In the genomic region with DNA sequence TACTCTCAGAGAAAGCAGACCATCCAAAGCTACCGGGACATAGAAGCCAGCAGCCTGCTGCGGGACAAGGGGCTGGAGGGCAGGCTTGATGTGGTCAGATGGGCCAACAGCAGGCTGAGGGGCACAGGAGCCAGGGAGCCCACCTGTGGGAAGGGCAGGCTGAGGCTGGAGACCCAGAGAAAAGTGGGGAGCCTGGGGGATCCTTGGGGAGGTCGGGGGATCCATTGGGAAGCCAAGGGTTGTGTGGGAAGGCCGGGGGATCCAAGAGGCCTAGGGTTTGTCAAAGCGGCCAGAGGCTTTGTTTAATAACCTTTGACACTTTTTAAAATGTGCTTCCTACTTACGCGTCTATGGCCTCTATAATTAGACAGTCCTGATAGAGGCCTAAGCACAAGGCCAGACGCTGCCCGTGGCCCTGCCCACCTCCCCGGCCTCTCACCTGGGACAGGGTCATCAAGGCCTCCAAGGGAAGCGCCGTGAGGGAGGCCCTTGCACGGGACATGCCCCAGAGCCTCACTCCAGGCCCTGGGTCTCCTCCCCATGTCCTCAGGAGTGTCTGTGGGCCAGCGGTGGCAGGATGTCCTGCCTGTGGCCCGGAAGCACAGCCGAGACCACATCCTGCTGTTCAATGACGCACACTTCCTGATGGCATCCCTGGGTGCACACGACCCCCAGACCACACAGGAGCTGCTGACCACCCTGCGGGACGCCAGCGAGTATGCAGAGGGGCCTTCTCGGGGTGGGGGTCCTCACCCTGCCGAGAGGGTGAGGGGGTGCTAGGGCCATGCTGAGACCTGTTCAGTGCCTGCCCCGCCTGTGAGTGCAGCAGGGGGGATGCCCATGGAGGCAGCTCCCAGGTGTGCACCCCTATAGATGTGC, we compare ENCODE assay signal across 1 cellular context.
TF ChIP-seq lines count a peak whose summit lies in the region.

No MANE protein-coding gene starts in this region.

TF ChIP-seq in GM12878, 131 proteins besides CTCF, POLR2A, EP300 and RAD21 (continues in another document):
- peak; percentile 90 for TF ChIP-seq ATF7 (IDR thresholded peaks at IDR 0.05; ENCODE audit: low read depth)
- peak; percentile 65 for TF ChIP-seq SP1 (IDR thresholded peaks at IDR 0.05; ENCODE audit: low read depth, low read length)
- peak; percentile 77 for TF ChIP-seq IKZF1 (conservative IDR thresholded peaks at IDR 0.05)
- peak; percentile 89; the same call in 1 of the 2 replicates for TF ChIP-seq PAX5 (IDR thresholded peaks at IDR 0.05; ENCODE audit: borderline replicate concordance, low read depth, low read length)
- TF ChIP-seq, protein P1, sequence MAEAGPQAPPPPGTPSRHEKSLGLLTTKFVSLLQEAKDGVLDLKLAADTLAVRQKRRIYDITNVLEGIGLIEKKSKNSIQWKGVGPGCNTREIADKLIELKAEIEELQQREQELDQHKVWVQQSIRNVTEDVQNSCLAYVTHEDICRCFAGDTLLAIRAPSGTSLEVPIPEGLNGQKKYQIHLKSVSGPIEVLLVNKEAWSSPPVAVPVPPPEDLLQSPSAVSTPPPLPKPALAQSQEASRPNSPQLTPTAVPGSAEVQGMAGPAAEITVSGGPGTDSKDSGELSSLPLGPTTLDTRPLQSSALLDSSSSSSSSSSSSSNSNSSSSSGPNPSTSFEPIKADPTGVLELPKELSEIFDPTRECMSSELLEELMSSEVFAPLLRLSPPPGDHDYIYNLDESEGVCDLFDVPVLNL (IDR thresholded peaks at IDR 0.05; ENCODE audit: low read depth, low read length): no peak
- peak; percentile 82; the same call in 1 of the 2 replicates for TF ChIP-seq GATAD2B (conservative IDR thresholded peaks at IDR 0.05; ENCODE audit: low read depth)
- TF ChIP-seq, protein P2, sequence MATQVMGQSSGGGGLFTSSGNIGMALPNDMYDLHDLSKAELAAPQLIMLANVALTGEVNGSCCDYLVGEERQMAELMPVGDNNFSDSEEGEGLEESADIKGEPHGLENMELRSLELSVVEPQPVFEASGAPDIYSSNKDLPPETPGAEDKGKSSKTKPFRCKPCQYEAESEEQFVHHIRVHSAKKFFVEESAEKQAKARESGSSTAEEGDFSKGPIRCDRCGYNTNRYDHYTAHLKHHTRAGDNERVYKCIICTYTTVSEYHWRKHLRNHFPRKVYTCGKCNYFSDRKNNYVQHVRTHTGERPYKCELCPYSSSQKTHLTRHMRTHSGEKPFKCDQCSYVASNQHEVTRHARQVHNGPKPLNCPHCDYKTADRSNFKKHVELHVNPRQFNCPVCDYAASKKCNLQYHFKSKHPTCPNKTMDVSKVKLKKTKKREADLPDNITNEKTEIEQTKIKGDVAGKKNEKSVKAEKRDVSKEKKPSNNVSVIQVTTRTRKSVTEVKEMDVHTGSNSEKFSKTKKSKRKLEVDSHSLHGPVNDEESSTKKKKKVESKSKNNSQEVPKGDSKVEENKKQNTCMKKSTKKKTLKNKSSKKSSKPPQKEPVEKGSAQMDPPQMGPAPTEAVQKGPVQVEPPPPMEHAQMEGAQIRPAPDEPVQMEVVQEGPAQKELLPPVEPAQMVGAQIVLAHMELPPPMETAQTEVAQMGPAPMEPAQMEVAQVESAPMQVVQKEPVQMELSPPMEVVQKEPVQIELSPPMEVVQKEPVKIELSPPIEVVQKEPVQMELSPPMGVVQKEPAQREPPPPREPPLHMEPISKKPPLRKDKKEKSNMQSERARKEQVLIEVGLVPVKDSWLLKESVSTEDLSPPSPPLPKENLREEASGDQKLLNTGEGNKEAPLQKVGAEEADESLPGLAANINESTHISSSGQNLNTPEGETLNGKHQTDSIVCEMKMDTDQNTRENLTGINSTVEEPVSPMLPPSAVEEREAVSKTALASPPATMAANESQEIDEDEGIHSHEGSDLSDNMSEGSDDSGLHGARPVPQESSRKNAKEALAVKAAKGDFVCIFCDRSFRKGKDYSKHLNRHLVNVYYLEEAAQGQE (IDR thresholded peaks at IDR 0.05; ENCODE audit: low read depth, low read length): 0 out of 2 replicates have a peak, but pooled peaks have one; percentile 17
- peak; percentile 49; the same call in 1 of the 2 replicates for TF ChIP-seq MXI1 (IDR thresholded peaks at IDR 0.05; ENCODE audit: low read depth, low read length)
- peak; percentile 97 for TF ChIP-seq RUNX3 (IDR thresholded peaks at IDR 0.05; ENCODE audit: low read length)
- TF ChIP-seq CREB1 (IDR thresholded peaks at IDR 0.05; ENCODE audit: low read depth): peak; percentile 64; the same call in 1 of the 2 replicates
- TF ChIP-seq, protein P3, sequence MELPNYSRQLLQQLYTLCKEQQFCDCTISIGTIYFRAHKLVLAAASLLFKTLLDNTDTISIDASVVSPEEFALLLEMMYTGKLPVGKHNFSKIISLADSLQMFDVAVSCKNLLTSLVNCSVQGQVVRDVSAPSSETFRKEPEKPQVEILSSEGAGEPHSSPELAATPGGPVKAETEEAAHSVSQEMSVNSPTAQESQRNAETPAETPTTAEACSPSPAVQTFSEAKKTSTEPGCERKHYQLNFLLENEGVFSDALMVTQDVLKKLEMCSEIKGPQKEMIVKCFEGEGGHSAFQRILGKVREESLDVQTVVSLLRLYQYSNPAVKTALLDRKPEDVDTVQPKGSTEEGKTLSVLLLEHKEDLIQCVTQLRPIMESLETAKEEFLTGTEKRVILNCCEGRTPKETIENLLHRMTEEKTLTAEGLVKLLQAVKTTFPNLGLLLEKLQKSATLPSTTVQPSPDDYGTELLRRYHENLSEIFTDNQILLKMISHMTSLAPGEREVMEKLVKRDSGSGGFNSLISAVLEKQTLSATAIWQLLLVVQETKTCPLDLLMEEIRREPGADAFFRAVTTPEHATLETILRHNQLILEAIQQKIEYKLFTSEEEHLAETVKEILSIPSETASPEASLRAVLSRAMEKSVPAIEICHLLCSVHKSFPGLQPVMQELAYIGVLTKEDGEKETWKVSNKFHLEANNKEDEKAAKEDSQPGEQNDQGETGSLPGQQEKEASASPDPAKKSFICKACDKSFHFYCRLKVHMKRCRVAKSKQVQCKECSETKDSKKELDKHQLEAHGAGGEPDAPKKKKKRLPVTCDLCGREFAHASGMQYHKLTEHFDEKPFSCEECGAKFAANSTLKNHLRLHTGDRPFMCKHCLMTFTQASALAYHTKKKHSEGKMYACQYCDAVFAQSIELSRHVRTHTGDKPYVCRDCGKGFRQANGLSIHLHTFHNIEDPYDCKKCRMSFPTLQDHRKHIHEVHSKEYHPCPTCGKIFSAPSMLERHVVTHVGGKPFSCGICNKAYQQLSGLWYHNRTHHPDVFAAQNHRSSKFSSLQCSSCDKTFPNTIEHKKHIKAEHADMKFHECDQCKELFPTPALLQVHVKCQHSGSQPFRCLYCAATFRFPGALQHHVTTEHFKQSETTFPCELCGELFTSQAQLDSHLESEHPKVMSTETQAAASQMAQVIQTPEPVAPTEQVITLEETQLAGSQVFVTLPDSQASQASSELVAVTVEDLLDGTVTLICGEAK (IDR thresholded peaks at IDR 0.05; ENCODE audit: borderline replicate concordance): peak; percentile 88
- TF ChIP-seq NR2F1 (conservative IDR thresholded peaks at IDR 0.05): peak; percentile 70; the same call in 1 of the 2 replicates
- no peak for TF ChIP-seq STAT1 (conservative IDR thresholded peaks at IDR 0.05)
- peak; percentile 77 for TF ChIP-seq POLR2AphosphoS2 (IDR thresholded peaks at IDR 0.05; ENCODE audit: low read depth, low read length)
- peak; percentile 90 for TF ChIP-seq NR2C1 (IDR thresholded peaks at IDR 0.05)
- peak; percentile 89 for TF ChIP-seq SMAD5 (IDR thresholded peaks at IDR 0.05; ENCODE audit: low read depth)
- TF ChIP-seq SIN3A (IDR thresholded peaks at IDR 0.05; ENCODE audit: low read depth, low read length): no peak; the same call in 1 of the 2 replicates
- peak; percentile 89 for TF ChIP-seq GABPA (IDR thresholded peaks at IDR 0.05; ENCODE audit: low read depth)
- TF ChIP-seq, protein P4, sequence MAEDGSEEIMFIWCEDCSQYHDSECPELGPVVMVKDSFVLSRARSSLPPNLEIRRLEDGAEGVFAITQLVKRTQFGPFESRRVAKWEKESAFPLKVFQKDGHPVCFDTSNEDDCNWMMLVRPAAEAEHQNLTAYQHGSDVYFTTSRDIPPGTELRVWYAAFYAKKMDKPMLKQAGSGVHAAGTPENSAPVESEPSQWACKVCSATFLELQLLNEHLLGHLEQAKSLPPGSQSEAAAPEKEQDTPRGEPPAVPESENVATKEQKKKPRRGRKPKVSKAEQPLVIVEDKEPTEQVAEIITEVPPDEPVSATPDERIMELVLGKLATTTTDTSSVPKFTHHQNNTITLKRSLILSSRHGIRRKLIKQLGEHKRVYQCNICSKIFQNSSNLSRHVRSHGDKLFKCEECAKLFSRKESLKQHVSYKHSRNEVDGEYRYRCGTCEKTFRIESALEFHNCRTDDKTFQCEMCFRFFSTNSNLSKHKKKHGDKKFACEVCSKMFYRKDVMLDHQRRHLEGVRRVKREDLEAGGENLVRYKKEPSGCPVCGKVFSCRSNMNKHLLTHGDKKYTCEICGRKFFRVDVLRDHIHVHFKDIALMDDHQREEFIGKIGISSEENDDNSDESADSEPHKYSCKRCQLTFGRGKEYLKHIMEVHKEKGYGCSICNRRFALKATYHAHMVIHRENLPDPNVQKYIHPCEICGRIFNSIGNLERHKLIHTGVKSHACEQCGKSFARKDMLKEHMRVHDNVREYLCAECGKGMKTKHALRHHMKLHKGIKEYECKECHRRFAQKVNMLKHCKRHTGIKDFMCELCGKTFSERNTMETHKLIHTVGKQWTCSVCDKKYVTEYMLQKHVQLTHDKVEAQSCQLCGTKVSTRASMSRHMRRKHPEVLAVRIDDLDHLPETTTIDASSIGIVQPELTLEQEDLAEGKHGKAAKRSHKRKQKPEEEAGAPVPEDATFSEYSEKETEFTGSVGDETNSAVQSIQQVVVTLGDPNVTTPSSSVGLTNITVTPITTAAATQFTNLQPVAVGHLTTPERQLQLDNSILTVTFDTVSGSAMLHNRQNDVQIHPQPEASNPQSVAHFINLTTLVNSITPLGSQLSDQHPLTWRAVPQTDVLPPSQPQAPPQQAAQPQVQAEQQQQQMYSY (CRISPR knock-in tag; IDR thresholded peaks at IDR 0.05): no peak
- TF ChIP-seq, protein P5, sequence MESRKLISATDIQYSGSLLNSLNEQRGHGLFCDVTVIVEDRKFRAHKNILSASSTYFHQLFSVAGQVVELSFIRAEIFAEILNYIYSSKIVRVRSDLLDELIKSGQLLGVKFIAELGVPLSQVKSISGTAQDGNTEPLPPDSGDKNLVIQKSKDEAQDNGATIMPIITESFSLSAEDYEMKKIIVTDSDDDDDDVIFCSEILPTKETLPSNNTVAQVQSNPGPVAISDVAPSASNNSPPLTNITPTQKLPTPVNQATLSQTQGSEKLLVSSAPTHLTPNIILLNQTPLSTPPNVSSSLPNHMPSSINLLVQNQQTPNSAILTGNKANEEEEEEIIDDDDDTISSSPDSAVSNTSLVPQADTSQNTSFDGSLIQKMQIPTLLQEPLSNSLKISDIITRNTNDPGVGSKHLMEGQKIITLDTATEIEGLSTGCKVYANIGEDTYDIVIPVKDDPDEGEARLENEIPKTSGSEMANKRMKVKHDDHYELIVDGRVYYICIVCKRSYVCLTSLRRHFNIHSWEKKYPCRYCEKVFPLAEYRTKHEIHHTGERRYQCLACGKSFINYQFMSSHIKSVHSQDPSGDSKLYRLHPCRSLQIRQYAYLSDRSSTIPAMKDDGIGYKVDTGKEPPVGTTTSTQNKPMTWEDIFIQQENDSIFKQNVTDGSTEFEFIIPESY (IDR thresholded peaks at IDR 0.05): no peak
- TF ChIP-seq TCF7 (IDR thresholded peaks at IDR 0.05; ENCODE audit: borderline replicate concordance): no peak
- no peak for TF ChIP-seq BRCA1 (IDR thresholded peaks at IDR 0.05; ENCODE audit: low read depth, low read length)
- peak; percentile 46; the same call in 1 of the 2 replicates for TF ChIP-seq ZNF207 (IDR thresholded peaks at IDR 0.05; ENCODE audit: borderline replicate concordance)
- TF ChIP-seq DPF2 (IDR thresholded peaks at IDR 0.05): peak; percentile 85
- TF ChIP-seq MTA2 (IDR thresholded peaks at IDR 0.05; ENCODE audit: low read depth): peak; percentile 59
- peak; percentile 60 for TF ChIP-seq MEF2B (IDR thresholded peaks at IDR 0.05; ENCODE audit: partially characterized antibody, poor library complexity, severe bottlenecking)
- TF ChIP-seq CBX3 (IDR thresholded peaks at IDR 0.05; ENCODE audit: borderline replicate concordance, low read depth): no peak
- TF ChIP-seq IKZF2 (IDR thresholded peaks at IDR 0.05): peak; percentile 42 to 53; a peak in 2 of 4 replicates
- TF ChIP-seq PML (IDR thresholded peaks at IDR 0.05; ENCODE audit: low read length): peak; percentile 66; the same call in 1 of the 2 replicates
- TF ChIP-seq MEF2A (IDR thresholded peaks at IDR 0.05; ENCODE audit: insufficient read depth, low read depth, low read length): 0 out of 2 replicates have a peak, but pooled peaks have one; percentile 25
- TF ChIP-seq MTA3 (IDR thresholded peaks at IDR 0.05; ENCODE audit: borderline replicate concordance, low read length): peak; percentile 45; the same call in 1 of the 2 replicates
- TF ChIP-seq, protein P6, sequence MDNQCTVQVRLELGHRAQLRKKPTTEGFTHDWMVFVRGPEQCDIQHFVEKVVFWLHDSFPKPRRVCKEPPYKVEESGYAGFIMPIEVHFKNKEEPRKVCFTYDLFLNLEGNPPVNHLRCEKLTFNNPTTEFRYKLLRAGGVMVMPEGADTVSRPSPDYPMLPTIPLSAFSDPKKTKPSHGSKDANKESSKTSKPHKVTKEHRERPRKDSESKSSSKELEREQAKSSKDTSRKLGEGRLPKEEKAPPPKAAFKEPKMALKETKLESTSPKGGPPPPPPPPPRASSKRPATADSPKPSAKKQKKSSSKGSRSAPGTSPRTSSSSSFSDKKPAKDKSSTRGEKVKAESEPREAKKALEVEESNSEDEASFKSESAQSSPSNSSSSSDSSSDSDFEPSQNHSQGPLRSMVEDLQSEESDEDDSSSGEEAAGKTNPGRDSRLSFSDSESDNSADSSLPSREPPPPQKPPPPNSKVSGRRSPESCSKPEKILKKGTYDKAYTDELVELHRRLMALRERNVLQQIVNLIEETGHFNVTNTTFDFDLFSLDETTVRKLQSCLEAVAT (IDR thresholded peaks at IDR 0.05): peak; percentile 43; the same call in 1 of the 2 replicates
- peak; percentile 14; the same call in 1 of the 2 replicates for TF ChIP-seq SPI1 (IDR thresholded peaks at IDR 0.05; ENCODE audit: borderline replicate concordance, insufficient read depth, low read depth, low read length)
- peak; percentile 93 for TF ChIP-seq POLR2AphosphoS5 (IDR thresholded peaks at IDR 0.05; ENCODE audit: low read length)
- TF ChIP-seq, protein P7, sequence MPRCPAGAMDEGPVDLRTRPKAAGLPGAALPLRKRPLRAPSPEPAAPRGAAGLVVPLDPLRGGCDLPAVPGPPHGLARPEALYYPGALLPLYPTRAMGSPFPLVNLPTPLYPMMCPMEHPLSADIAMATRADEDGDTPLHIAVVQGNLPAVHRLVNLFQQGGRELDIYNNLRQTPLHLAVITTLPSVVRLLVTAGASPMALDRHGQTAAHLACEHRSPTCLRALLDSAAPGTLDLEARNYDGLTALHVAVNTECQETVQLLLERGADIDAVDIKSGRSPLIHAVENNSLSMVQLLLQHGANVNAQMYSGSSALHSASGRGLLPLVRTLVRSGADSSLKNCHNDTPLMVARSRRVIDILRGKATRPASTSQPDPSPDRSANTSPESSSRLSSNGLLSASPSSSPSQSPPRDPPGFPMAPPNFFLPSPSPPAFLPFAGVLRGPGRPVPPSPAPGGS (IDR thresholded peaks at IDR 0.05; ENCODE audit: borderline replicate concordance, insufficient read depth, low read depth, low read length, poor library complexity, severe bottlenecking): no peak
